9 cellular contexts compared by ENCODE assay signal in genomic region chr7:64947252-64948000, GRCh38. TPM values are rescaled to one million over a fixed set of nuclear protein-coding genes. Genes with fewer than 3 reads are reported as not detected.
DNase-seq lines count a peak whose midpoint lies in the region; ATAC-seq lines count a peak whose summit lies in the region.
"Had no signal": no experiment of that assay in that cellular context is flagged by ENCODE, and none has a peak within 500 bp of the region (broad histone marks: within the 10 kb centered on the region; RNA-seq: fewer than 3 reads in every experiment).

No MANE protein-coding gene starts in this region.

- H4K91ac ChIP-seq in mesenchymal stem cell (ENCODE audit: low read length): no peak overlapping the region

- no peak overlapping the region for H3K9ac ChIP-seq in mesenchymal stem cell (ENCODE audit: low read length)

- H3K4me3 ChIP-seq in mesenchymal stem cell (ENCODE audit: insufficient read depth in 1 of 2, low read depth in 1 of 2, low read length in 2 of 2): peak overlapping the region in 1 of 2 experiments; percentile 33

- no peaks in the 10 kb centered on the region for H3K4me1 Mint-ChIP-seq in stimulated activated memory B cell treated with anti-CD40 and anti-IgM and Interleukin-4, amounts not matched to agents 10 μg/mL and 1 μg/mL and 100 μg/mL, for 72 hours

- peaks cover 5% of the 10 kb centered on the region for H3K4me1 ChIP-seq in mesenchymal stem cell (ENCODE audit: control insufficient read depth, insufficient read depth, low read depth, low read length)

- WGBS in mesenchymal stem cell: 9% methylated on average over 59 of the region's 59 CpGs

- peaks cover 78% of the 10 kb centered on the region for H3K27me3 Mint-ChIP-seq in stimulated activated memory B cell treated with anti-CD40 and anti-IgM and Interleukin-4, amounts not matched to agents 10 μg/mL and 1 μg/mL and 100 μg/mL, for 72 hours

- H3K27ac ChIP-seq in mesenchymal stem cell (ENCODE audit: low read length, poor library complexity, severe bottlenecking): no peak overlapping the region
- H3K27ac ChIP-seq: neutrophil had no signal

- no peak overlapping the region for H2BK120ac ChIP-seq in mesenchymal stem cell (ENCODE audit: low read depth, low read length)

- peak; percentile 23 for ATAC-seq in left lobe of liver
- ATAC-seq in stimulated activated memory B cell treated with anti-CD40 and anti-IgM and Interleukin-4, amounts not matched to agents 10 μg/mL and 1 μg/mL and 100 μg/mL, for 72 hours: no peak

- no peak overlapping the region for H2BK12ac ChIP-seq in mesenchymal stem cell (ENCODE audit: low read length in 2 of 2)

- H3K36me3 ChIP-seq in mesenchymal stem cell (ENCODE audit: control insufficient read depth in 1 of 2, insufficient read depth in 2 of 2, low read depth in 1 of 2, low read length in 2 of 2): no peaks in the 10 kb centered on the region
- H3K36me3 ChIP-seq: neutrophil had no signal

- H3K18ac ChIP-seq in mesenchymal stem cell (ENCODE audit: low read depth in 1 of 2, low read length in 2 of 2): no peak overlapping the region

- no peak overlapping the region for H3K4me2 ChIP-seq in mesenchymal stem cell (ENCODE audit: low read length, poor library complexity, severe bottlenecking)

- H3K27ac Mint-ChIP-seq in stimulated activated memory B cell treated with anti-CD40 and anti-IgM and Interleukin-4, amounts not matched to agents 10 μg/mL and 1 μg/mL and 100 μg/mL, for 72 hours: no peak overlapping the region

- H4K8ac ChIP-seq in mesenchymal stem cell (ENCODE audit: low read length): no peak overlapping the region

- H2BK5ac ChIP-seq in mesenchymal stem cell (ENCODE audit: low read depth, low read length, poor library complexity, severe bottlenecking): no peak overlapping the region

- H3K27me3 ChIP-seq in mesenchymal stem cell (ENCODE audit: control insufficient read depth in 1 of 2, insufficient read depth in 1 of 2, low read length in 2 of 2): peaks cover 11 to 36% of the 10 kb centered on the region in 2 experiments

- H2AK5ac ChIP-seq in mesenchymal stem cell (ENCODE audit: low read length, severe bottlenecking): no peak overlapping the region

- no peaks in the 10 kb centered on the region for H3K36me3 Mint-ChIP-seq in stimulated activated memory B cell treated with anti-CD40 and anti-IgM and Interleukin-4, amounts not matched to agents 10 μg/mL and 1 μg/mL and 100 μg/mL, for 72 hours

- H3K14ac ChIP-seq in mesenchymal stem cell (ENCODE audit: low read length in 2 of 2): no peak overlapping the region

- H3K9me3 ChIP-seq in mesenchymal stem cell (ENCODE audit: control insufficient read depth, low read length): no peaks in the 10 kb centered on the region
- H3K9me3 ChIP-seq: neutrophil had no signal

- H3K79me1 ChIP-seq in mesenchymal stem cell (replicated peaks; ENCODE audit: low read length, poor library complexity, severe bottlenecking): no peaks in the 10 kb centered on the region

- no peaks in the 10 kb centered on the region for H3K9me3 Mint-ChIP-seq in stimulated activated memory B cell treated with anti-CD40 and anti-IgM and Interleukin-4, amounts not matched to agents 10 μg/mL and 1 μg/mL and 100 μg/mL, for 72 hours

- peak overlapping the region in 1 of 2 experiments; percentile 87 for H3K23ac ChIP-seq in mesenchymal stem cell (ENCODE audit: low read length in 2 of 2)

- H3K4ac ChIP-seq in mesenchymal stem cell (ENCODE audit: low read depth in 1 of 2, low read length in 2 of 2): no peak overlapping the region

- DNase-seq in NCI-H1105 treated with DMSO at 0.1 percent for 48 hours (lab: John Stamatoyannopoulos, UW) (peak; percentile 60), cerebellum (ENCODE audit: low spot score) (peak; percentile 8), left lobe of liver (ENCODE audit: low spot score) (no peak), mesenchymal stem cell (no peak)
- no peak for DNase-seq in NK-92 treated with Interleukin-12 subunit alpha and Interleukin-12 subunit beta, amount 100 ng/mL, for 24 hours (lab: John Stamatoyannopoulos, UW)
- no peak for DNase-seq in effector CD4-positive, alpha-beta T cell
- DNase-seq: SHP77 treated with DMSO at 0.1 percent for 48 hours had no signal

- no peak overlapping the region for H2AFZ ChIP-seq in mesenchymal stem cell (ENCODE audit: low read depth, low read length)

- H3K4me3 Mint-ChIP-seq in stimulated activated memory B cell treated with anti-CD40 and anti-IgM and Interleukin-4, amounts not matched to agents 10 μg/mL and 1 μg/mL and 100 μg/mL, for 72 hours: peak overlapping the region; percentile 57

- no peak overlapping the region for H2BK15ac ChIP-seq in mesenchymal stem cell (ENCODE audit: low read depth, poor library complexity, severe bottlenecking)

RNA-seq across cellular contexts. Expression of gene ZNF117, which starts 43.4 kb away (rescaled TPM):
- 52.9 TPM for total RNA-seq in cerebellum
- 2.6 TPM for total RNA-seq in left lobe of liver
- 3.1 TPM for polyA plus RNA-seq in mesenchymal stem cell (2013, experiment 1 of 2)
- 2.8 TPM for polyA plus RNA-seq in mesenchymal stem cell (2013, experiment 2 of 2)

RNA-seq across cellular contexts. Expression of gene ZNF273, which starts 44.4 kb away (rescaled TPM):
- total RNA-seq in cerebellum (27.0 TPM), left lobe of liver (0.48 TPM)
- 1.4 TPM for polyA plus RNA-seq in mesenchymal stem cell (2013, experiment 1 of 2)
- polyA plus RNA-seq in mesenchymal stem cell (2013, experiment 2 of 2): 1.2 TPM

RNA-seq across cellular contexts. Expression of gene ERV3-1, which starts 59.1 kb away (rescaled TPM):
- total RNA-seq in cerebellum (52.9 TPM), left lobe of liver (8.0 TPM)
- polyA plus RNA-seq in mesenchymal stem cell (2013, experiment 1 of 2): 6.6 TPM
- polyA plus RNA-seq in mesenchymal stem cell (2013, experiment 2 of 2): 7.5 TPM

Comparison
In these comparisons a context has a peak if more than half of its experiments do, and no peak if none do; other contexts are left out.
1. DNase-seq: peak in NCI-H1105 treated with DMSO at 0.1 percent for 48 hours (single experiment) and cerebellum (single experiment); none in left lobe of liver (single experiment), NK-92 treated with Interleukin-12 subunit alpha and Interleukin-12 subunit beta, amount 100 ng/mL, for 24 hours (single experiment), mesenchymal stem cell (single experiment) and effector CD4-positive, alpha-beta T cell (single experiment).
2. RNA of gene ZNF117, which starts 43.4 kb away (total RNA-seq): 52.9 TPM in cerebellum (single experiment); 2.6 TPM in left lobe of liver (single experiment); every median in the first group is over 10 times any median in the second.
3. RNA of gene ZNF273, which starts 44.4 kb away (total RNA-seq): 27.0 TPM in cerebellum (single experiment); 0.48 TPM in left lobe of liver (single experiment); every median in the first group is over 10 times any median in the second.